10 cellular contexts compared by ENCODE assay signal in the genomic region with DNA sequence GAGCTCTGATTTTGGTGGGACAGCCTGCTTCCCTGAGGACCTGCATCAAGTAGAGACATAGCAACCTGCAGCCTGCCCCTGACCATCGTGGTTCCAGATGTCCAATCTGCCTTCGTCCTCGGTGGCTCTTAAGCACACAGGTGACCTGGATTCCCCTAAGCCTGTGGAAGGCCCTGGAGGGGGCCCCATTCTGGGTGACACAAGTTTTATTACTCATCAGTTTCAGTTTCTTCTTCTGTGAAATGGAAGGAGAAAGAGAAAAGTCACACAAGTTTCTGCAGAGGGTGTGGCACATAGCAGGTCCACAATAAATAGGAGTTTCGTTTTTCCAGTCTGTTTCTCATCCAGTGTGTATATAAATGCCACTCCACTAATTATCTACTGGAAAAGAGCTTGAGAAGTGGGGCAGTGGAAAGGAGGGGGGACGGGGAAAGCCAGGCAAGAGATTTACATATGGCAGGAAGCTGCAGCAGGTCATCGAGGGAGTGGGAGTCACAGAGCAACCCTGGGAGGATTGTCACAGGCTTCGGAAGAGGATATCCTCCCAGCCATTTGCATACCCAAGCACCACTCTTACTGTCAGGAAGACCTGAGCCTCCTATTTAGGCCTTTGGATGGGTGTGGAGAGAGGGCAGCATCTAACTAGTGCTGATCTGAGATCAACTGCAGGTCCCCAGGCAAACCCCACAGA. TPM values are rescaled to one million over a fixed set of nuclear protein-coding genes. Genes with fewer than 3 reads are reported as not detected.
A peak's percentile ranks its signal among the peaks of the same experiment; 100 is the strongest.
DNase-seq lines count a peak whose midpoint lies in the region; ATAC-seq and TF ChIP-seq lines count a peak whose summit lies in the region.
"Had no signal": no experiment of that assay in that cellular context is flagged by ENCODE, and none has a peak within 500 bp of the region (broad histone marks: within the 10 kb centered on the region; RNA-seq: fewer than 3 reads in every experiment).

No MANE protein-coding gene starts in this region.

- no peaks in the 10 kb centered on the region for H3K27me3 Mint-ChIP-seq in activated CD8-positive, alpha-beta T cell treated with anti-CD3 and anti-CD28 coated beads, Interleukin-2, amount 10 ng/mL, durations not matched to agents 7 days and 5 days (ENCODE audit: low read depth)
- H3K27me3 Mint-ChIP-seq in stimulated activated naive CD8-positive, alpha-beta T cell treated with anti-CD3 and anti-CD28 coated beads, Interleukin-15, Interleukin-2, amounts not matched to agents 100 ng/mL and 50 ng/mL, for 24 hours = no peaks in the 10 kb centered on the region

- H3K9me3 ChIP-seq in upper lobe of right lung = no peaks in the 10 kb centered on the region
- H3K9me3 ChIP-seq: neutrophil had no signal

- peak overlapping the region; percentile 84 for H3K27ac Mint-ChIP-seq in activated CD8-positive, alpha-beta T cell treated with anti-CD3 and anti-CD28 coated beads, Interleukin-2, amount 10 ng/mL, durations not matched to agents 7 days and 5 days
- H3K27ac Mint-ChIP-seq in stimulated activated naive CD8-positive, alpha-beta T cell treated with anti-CD3 and anti-CD28 coated beads, Interleukin-15, Interleukin-2, amounts not matched to agents 100 ng/mL and 50 ng/mL, for 24 hours = peak overlapping the region; percentile 88

- intact Hi-C loops in upper lobe of right lung (cut with DNase I) = no loop called here

- H3K27ac ChIP-seq in upper lobe of right lung = no peak overlapping the region
- H3K27ac ChIP-seq: neutrophil had no signal

- peaks cover 55% of the 10 kb centered on the region for H3K4me1 Mint-ChIP-seq in activated CD8-positive, alpha-beta T cell treated with anti-CD3 and anti-CD28 coated beads, Interleukin-2, amount 10 ng/mL, durations not matched to agents 7 days and 5 days (ENCODE audit: low read depth)
- H3K4me1 Mint-ChIP-seq in stimulated activated naive CD8-positive, alpha-beta T cell treated with anti-CD3 and anti-CD28 coated beads, Interleukin-15, Interleukin-2, amounts not matched to agents 100 ng/mL and 50 ng/mL, for 24 hours (ENCODE audit: low read depth) = peaks cover 47% of the 10 kb centered on the region

- CTCF ChIA-PET in activated CD8-positive, alpha-beta T cell treated with anti-CD3 and anti-CD28 coated beads, Interleukin-2, amount 10 ng/mL, durations not matched to agents 7 days and 5 days (lab: Charles Lee) = interaction anchor here (1.5 to 17.4 kb wide), 3 partner anchors 9 to 81 kb away, joined by 4 to 654 read pairs (median 198); a partner anchor contains a TSS

- H3K4me1 ChIP-seq in upper lobe of right lung = peaks cover 14% of the 10 kb centered on the region

- DNase-seq in activated effector memory CD4-positive, alpha-beta T cell treated with anti-CD3 and anti-CD28 coated beads, Interleukin-2, amount 50 U/mL, for 16 hours = peak; percentile 75
- DNase-seq in activated effector memory CD4-positive, alpha-beta T cell treated with Interleukin-2 at 50 U/mL for 16 hours = no peak
- DNase-seq in activated CD8-positive, alpha-beta T cell treated with anti-CD3 and anti-CD28 coated beads, Interleukin-2, amount 10 ng/mL, durations not matched to agents 7 days and 5 days = peak; percentile 55
- DNase-seq in COLO829 (ENCODE audit: low spot score) (no peak), upper lobe of right lung (no peak)
- DNase-seq: glutamatergic neuron had no signal

- no peaks in the 10 kb centered on the region for H3K9me3 Mint-ChIP-seq in activated CD8-positive, alpha-beta T cell treated with anti-CD3 and anti-CD28 coated beads, Interleukin-2, amount 10 ng/mL, durations not matched to agents 7 days and 5 days (ENCODE audit: insufficient read depth)
- H3K9me3 Mint-ChIP-seq in stimulated activated naive CD8-positive, alpha-beta T cell treated with anti-CD3 and anti-CD28 coated beads, Interleukin-15, Interleukin-2, amounts not matched to agents 100 ng/mL and 50 ng/mL, for 24 hours = no peaks in the 10 kb centered on the region

- POLR2A ChIA-PET in activated CD8-positive, alpha-beta T cell treated with anti-CD3 and anti-CD28 coated beads, Interleukin-2, amount 10 ng/mL, durations not matched to agents 7 days and 5 days (lab: Charles Lee) = interaction anchor here (0.9 to 1.1 kb wide), 3 partner anchors 9 to 83 kb away, joined by 3 to 5 read pairs (median 3); a partner anchor contains a TSS

- H3K4me3 ChIP-seq in upper lobe of right lung = no peak overlapping the region

- no peaks in the 10 kb centered on the region for H3K27me3 ChIP-seq in upper lobe of right lung
- H3K27me3 ChIP-seq: neutrophil had no signal

- no peaks in the 10 kb centered on the region for H3K36me3 ChIP-seq in upper lobe of right lung
- H3K36me3 ChIP-seq: neutrophil had no signal

- H3K36me3 Mint-ChIP-seq in activated CD8-positive, alpha-beta T cell treated with anti-CD3 and anti-CD28 coated beads, Interleukin-2, amount 10 ng/mL, durations not matched to agents 7 days and 5 days (ENCODE audit: low read depth) = peaks cover 11% of the 10 kb centered on the region
- no peaks in the 10 kb centered on the region for H3K36me3 Mint-ChIP-seq in stimulated activated naive CD8-positive, alpha-beta T cell treated with anti-CD3 and anti-CD28 coated beads, Interleukin-15, Interleukin-2, amounts not matched to agents 100 ng/mL and 50 ng/mL, for 24 hours (ENCODE audit: low read depth)

- TF ChIP-seq CTCF in upper lobe of right lung (IDR thresholded peaks at IDR 0.05) = no peak

- H3K4me3 Mint-ChIP-seq in activated CD8-positive, alpha-beta T cell treated with anti-CD3 and anti-CD28 coated beads, Interleukin-2, amount 10 ng/mL, durations not matched to agents 7 days and 5 days = peak overlapping the region; percentile 27
- peak overlapping the region; percentile 57 for H3K4me3 Mint-ChIP-seq in stimulated activated naive CD8-positive, alpha-beta T cell treated with anti-CD3 and anti-CD28 coated beads, Interleukin-15, Interleukin-2, amounts not matched to agents 100 ng/mL and 50 ng/mL, for 24 hours

- ATAC-seq in HG02852 (IDR thresholded peaks at IDR 0.05; ENCODE audit: unreplicated experiment) (peak; percentile 53), HG03457 (IDR thresholded peaks at IDR 0.05; ENCODE audit: unreplicated experiment) (no peak), upper lobe of right lung (no peak)
- ATAC-seq in activated CD8-positive, alpha-beta T cell treated with anti-CD3 and anti-CD28 coated beads, Interleukin-2, amount 10 ng/mL, durations not matched to agents 7 days and 5 days = no peak

RNA-seq across cellular contexts. Expression of a gene that starts 10.0 kb away (rescaled TPM):
- total RNA-seq in activated CD8-positive, alpha-beta T cell treated with anti-CD3 and anti-CD28 coated beads, Interleukin-2, amount 10 ng/mL, durations not matched to agents 7 days and 5 days = not detected
- 0.55 TPM for total RNA-seq in upper lobe of right lung

Comparison
In these comparisons a context has a peak if more than half of its experiments do, and no peak if none do; other contexts are left out.
1. DNase-seq: peak in activated effector memory CD4-positive, alpha-beta T cell treated with anti-CD3 and anti-CD28 coated beads, Interleukin-2, amount 50 U/mL, for 16 hours (single experiment) and activated CD8-positive, alpha-beta T cell treated with anti-CD3 and anti-CD28 coated beads, Interleukin-2, amount 10 ng/mL, durations not matched to agents 7 days and 5 days (single experiment); none in activated effector memory CD4-positive, alpha-beta T cell treated with Interleukin-2 at 50 U/mL for 16 hours (single experiment), COLO829 (single experiment) and upper lobe of right lung (single experiment).